ENCODE assay signal across 11 cellular contexts in genomic region chr2:226970362-226970761, GRCh38.
DNase-seq lines count a peak whose midpoint lies in the region; ATAC-seq and TF ChIP-seq lines count a peak whose summit lies in the region.
"Had no signal": no experiment of that assay in that cellular context is flagged by ENCODE, and none has a peak within 500 bp of the region (broad histone marks: within the 10 kb centered on the region; RNA-seq: fewer than 3 reads in every experiment).

No MANE protein-coding gene starts in this region.

- 28 to 35% methylated on average over 3 of the region's 3 CpGs for WGBS in aorta, 2 donors

- CTCF ChIA-PET in activated CD8-positive, alpha-beta T cell treated with anti-CD3 and anti-CD28 coated beads for 36 hours (lab: Charles Lee): no interaction called here

- no peaks in the 10 kb centered on the region for H3K27me3 ChIP-seq in aorta (ENCODE audit: control insufficient read depth in 1 of 2, insufficient read depth in 2 of 2, low read length in 1 of 2)
- H3K27me3 ChIP-seq: Peyer's patch had no signal

- no peak for TF ChIP-seq CTCF in activated CD8-positive, alpha-beta T cell treated with anti-CD3 and anti-CD28 coated beads for 36 hours (IDR thresholded peaks at IDR 0.05)

- POLR2A ChIA-PET in activated CD8-positive, alpha-beta T cell treated with anti-CD3 and anti-CD28 coated beads for 36 hours (lab: Charles Lee): no interaction called here

- no peaks in the 10 kb centered on the region for H3K27me3 Mint-ChIP-seq in activated naive CD4-positive, alpha-beta T cell treated with anti-CD3 and anti-CD28 coated beads, Interleukin-2, amount 50 U/mL, for 24 hours
- H3K27me3 Mint-ChIP-seq in activated CD8-positive, alpha-beta T cell treated with anti-CD3 and anti-CD28 coated beads for 36 hours: no peaks in the 10 kb centered on the region

- H3K4me1 Mint-ChIP-seq in activated naive CD4-positive, alpha-beta T cell treated with anti-CD3 and anti-CD28 coated beads, Interleukin-2, amount 50 U/mL, for 24 hours: peaks cover 32% of the 10 kb centered on the region
- peaks cover 28% of the 10 kb centered on the region for H3K4me1 Mint-ChIP-seq in activated CD8-positive, alpha-beta T cell treated with anti-CD3 and anti-CD28 coated beads for 36 hours (ENCODE audit: low read depth)

- peaks cover 12% of the 10 kb centered on the region for H3K36me3 Mint-ChIP-seq in activated naive CD4-positive, alpha-beta T cell treated with anti-CD3 and anti-CD28 coated beads, Interleukin-2, amount 50 U/mL, for 24 hours
- peaks cover 26% of the 10 kb centered on the region for H3K36me3 Mint-ChIP-seq in activated CD8-positive, alpha-beta T cell treated with anti-CD3 and anti-CD28 coated beads for 36 hours (ENCODE audit: low read depth)

- in situ Hi-C loops in KBM-7 (cut with MboI; ENCODE audit: low pct_unique_long_range_greater_than_20kb, low sequenced_read_pairs): no loop called here

- intact Hi-C loops in activated CD8-positive, alpha-beta T cell treated with anti-CD3 and anti-CD28 coated beads for 36 hours (cut with micrococcal nuclease): no loop called here
- intact Hi-C loops in aorta (cut with DNase I): no loop called here
- intact Hi-C loops in left ventricle myocardium superior (cut with micrococcal nuclease): no loop called here

- H3K9me3 Mint-ChIP-seq in activated naive CD4-positive, alpha-beta T cell treated with anti-CD3 and anti-CD28 coated beads, Interleukin-2, amount 50 U/mL, for 24 hours: no peaks in the 10 kb centered on the region
- no peaks in the 10 kb centered on the region for H3K9me3 Mint-ChIP-seq in activated CD8-positive, alpha-beta T cell treated with anti-CD3 and anti-CD28 coated beads for 36 hours

- ATAC-seq in HG02870 (IDR thresholded peaks at IDR 0.05; ENCODE audit: unreplicated experiment) (peak; percentile 52), aorta (ENCODE audit: low FRiP score) (no peak), left ventricle myocardium superior (no peak)
- ATAC-seq in activated CD8-positive, alpha-beta T cell treated with anti-CD3 and anti-CD28 coated beads for 36 hours: no peak
- ATAC-seq: right cardiac atrium had no signal

- no peak for DNase-seq in activated naive CD4-positive, alpha-beta T cell treated with Interleukin-2 at 50 U/mL for 16 hours
- no peak for DNase-seq in activated CD8-positive, alpha-beta T cell treated with anti-CD3 and anti-CD28 coated beads for 36 hours
- DNase-seq in aorta (no peak), KBM-7 (no peak), left ventricle myocardium superior (no peak)
- DNase-seq in stimulated activated CD8-positive, alpha-beta memory T cell treated with anti-CD3 and anti-CD28 coated beads, Interleukin-4, amount 100 ng/mL, for 48 hours: no peak
- DNase-seq: right cardiac atrium had no signal

- peaks cover 0 to 2% of the 10 kb centered on the region in 2 donors for H3K36me3 ChIP-seq in aorta (ENCODE audit: control insufficient read depth in 1 of 2, insufficient read depth in 2 of 2, low read length in 1 of 2)
- H3K36me3 ChIP-seq: Peyer's patch had no signal

- no peak overlapping the region for H3K4me3 ChIP-seq in aorta (ENCODE audit: low read length in 2 of 2)
- H3K4me3 ChIP-seq: Peyer's patch had no signal

- H3K27ac ChIP-seq in aorta (ENCODE audit: low read depth in 1 of 2, low read length in 2 of 2): peak overlapping the region; percentile 71 to 74
- H3K27ac ChIP-seq: KMS-11 had no signal

- H3K4me1 ChIP-seq in aorta (ENCODE audit: control insufficient read depth in 1 of 2, insufficient read depth in 2 of 2, low read length in 2 of 2): peaks cover 5 to 11% of the 10 kb centered on the region in 2 donors
- H3K4me1 ChIP-seq: Peyer's patch had no signal

- no peak overlapping the region for H3K27ac Mint-ChIP-seq in activated naive CD4-positive, alpha-beta T cell treated with anti-CD3 and anti-CD28 coated beads, Interleukin-2, amount 50 U/mL, for 24 hours
- peak overlapping the region; percentile 28 for H3K27ac Mint-ChIP-seq in activated CD8-positive, alpha-beta T cell treated with anti-CD3 and anti-CD28 coated beads for 36 hours

- H3K9me3 ChIP-seq in aorta (ENCODE audit: control insufficient read depth, low read length): no peaks in the 10 kb centered on the region
- H3K9me3 ChIP-seq: Peyer's patch had no signal

- peak overlapping the region; percentile 53 for H3K4me3 Mint-ChIP-seq in activated naive CD4-positive, alpha-beta T cell treated with anti-CD3 and anti-CD28 coated beads, Interleukin-2, amount 50 U/mL, for 24 hours
- peak overlapping the region; percentile 49 for H3K4me3 Mint-ChIP-seq in activated CD8-positive, alpha-beta T cell treated with anti-CD3 and anti-CD28 coated beads for 36 hours
